In the genomic region with DNA sequence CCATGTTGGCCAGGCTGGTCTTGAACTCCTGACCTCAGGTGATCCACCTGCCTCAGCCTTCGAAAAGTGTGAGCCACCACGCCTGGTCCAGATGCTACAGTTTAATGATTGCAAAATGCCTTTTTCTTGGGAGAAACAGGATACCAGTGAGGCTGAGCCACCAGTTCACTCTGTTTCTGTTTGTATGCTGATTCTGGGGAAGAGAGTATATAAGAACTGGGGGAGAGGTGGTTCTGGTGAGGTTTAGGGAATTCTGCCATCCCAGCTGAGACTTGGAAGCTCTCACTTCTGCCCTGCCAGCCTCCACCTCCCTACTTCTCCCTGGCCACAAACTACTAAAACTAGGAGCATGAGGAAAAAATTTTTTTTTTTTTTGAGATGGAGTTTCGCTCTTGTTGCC, we compare ENCODE assay signal across 21 cellular contexts. TPM values are rescaled to one million over a fixed set of nuclear protein-coding genes. Genes with fewer than 3 reads are reported as not detected.
DNase-seq lines count a peak whose midpoint lies in the region; ATAC-seq lines count a peak whose summit lies in the region.
"Had no signal": no experiment of that assay in that cellular context is flagged by ENCODE, and none has a peak within 500 bp of the region (broad histone marks: within the 10 kb centered on the region; RNA-seq: fewer than 3 reads in every experiment).

No MANE protein-coding gene starts in this region.

- H4K5ac ChIP-seq in mesendoderm (ENCODE audit: low read length), result no peak overlapping the region

- H4K8ac ChIP-seq in mesendoderm (ENCODE audit: low read depth, low read length), result no peak overlapping the region

- no CpG with 5 or more reads among the region's 3 CpGs for WGBS in mesendoderm (ENCODE audit: extremely low coverage, insufficient coverage, low lambda C conversion rate)

- peaks cover 11% of the 10 kb centered on the region for H3K36me3 ChIP-seq in mesendoderm (ENCODE audit: control insufficient read depth, insufficient read depth, low read length)
- H3K36me3 ChIP-seq in subcutaneous abdominal adipose tissue (ENCODE audit: control insufficient read depth in 5 of 5, insufficient read depth in 5 of 5, low read length in 5 of 5), result peaks cover 7 to 57% (median 40%) of the 10 kb centered on the region in 5 donors

- no peak for ATAC-seq in HG02870 (IDR thresholded peaks at IDR 0.05; ENCODE audit: unreplicated experiment)

- peak overlapping the region; percentile 15 for H3K56ac ChIP-seq in mesendoderm (ENCODE audit: low read length)

- H3K4me1 ChIP-seq in mesendoderm (ENCODE audit: control insufficient read depth, low read depth, low read length) (no peaks in the 10 kb centered on the region), subcutaneous abdominal adipose tissue (ENCODE audit: control insufficient read depth in 5 of 5, insufficient read depth in 5 of 5, low read length in 5 of 5) (peaks cover 1 to 19% (median 12%) of the 10 kb centered on the region in 5 donors)

- H3K4me3 ChIP-seq in mesendoderm (ENCODE audit: low read length), result no peak overlapping the region
- H3K4me3 ChIP-seq in subcutaneous abdominal adipose tissue (ENCODE audit: low read depth in 1 of 5, low read length in 5 of 5), result no peak overlapping the region
- H3K4me3 ChIP-seq: BLaER1 treated with 17β-estradiol and CSF1 and Interleukin-3, amounts not matched to agents 10 nM and 100 nM; GM23248 had no signal

- H3K9ac ChIP-seq in mesendoderm (ENCODE audit: low read length) (no peak overlapping the region), subcutaneous abdominal adipose tissue (ENCODE audit: low read length in 5 of 5) (peak overlapping the region in 1 of 5 donors; percentile 41)
- H3K9ac ChIP-seq: GM23248 had no signal

- peaks cover 16% of the 10 kb centered on the region for H3K79me1 ChIP-seq in mesendoderm (ENCODE audit: low read length)

- no peaks in the 10 kb centered on the region for H3K9me3 ChIP-seq in subcutaneous abdominal adipose tissue (ENCODE audit: control insufficient read depth in 5 of 5, low read length in 5 of 5)
- H3K9me3 ChIP-seq: BLaER1 treated with 17β-estradiol and CSF1 and Interleukin-3, amounts not matched to agents 10 nM and 100 nM had no signal

- peaks cover 68% of the 10 kb centered on the region for H3K36me3 Mint-ChIP-seq in activated T-cell treated with anti-CD3 and anti-CD28 coated beads, Interleukin-2, amount 50 U/mL, for 24 hours (ENCODE audit: low read depth)

- H3K9me3 Mint-ChIP-seq in activated T-cell treated with anti-CD3 and anti-CD28 coated beads, Interleukin-2, amount 50 U/mL, for 24 hours, result no peaks in the 10 kb centered on the region
- H3K9me3 Mint-ChIP-seq: CD4-positive, alpha-beta T cell had no signal

- peaks cover 4% of the 10 kb centered on the region for H3K79me2 ChIP-seq in mesendoderm (ENCODE audit: control insufficient read depth, insufficient read depth, low read length)

- no peak overlapping the region for H3K4me2 ChIP-seq in mesendoderm (ENCODE audit: low read length)
- H3K4me2 ChIP-seq: BLaER1 treated with 17β-estradiol and CSF1 and Interleukin-3, amounts not matched to agents 10 nM and 100 nM had no signal

- DNase-seq in activated T-cell treated with anti-CD3 and anti-CD28 coated beads, Interleukin-2, amount 50 U/mL, for 24 hours, result no peak
- no peak for DNase-seq in activated T-cell treated with anti-CD3 and anti-CD28 coated beads, Interleukin-2, amount 50 U/mL, for 48 hours
- DNase-seq in amniotic epithelial cell (ENCODE audit: low read depth), result peak; percentile 42
- no peak for DNase-seq in mesendoderm
- DNase-seq in central memory CD4-positive, alpha-beta T cell, result no peak
- DNase-seq in GOT3 (lab: John Stamatoyannopoulos, UW), result no peak
- DNase-seq: AML-193; CD4-positive, alpha-beta T cell; DMS53; GM23248; HCEC 1CT; IMR-90; KG1; MM.1S; NCI-H2029; NCI-H526 treated with DMSO at 0.1 percent for 48 hours; RPMI8226; SHP77 had no signal

- H2BK15ac ChIP-seq in mesendoderm (replicated peaks; ENCODE audit: low read depth), result no peak overlapping the region

- H3K18ac ChIP-seq in mesendoderm (ENCODE audit: low read length), result no peak overlapping the region

- no peak overlapping the region for H2BK120ac ChIP-seq in mesendoderm (ENCODE audit: low read depth, low read length)

- no peaks in the 10 kb centered on the region for H3K27me3 Mint-ChIP-seq in activated T-cell treated with anti-CD3 and anti-CD28 coated beads, Interleukin-2, amount 50 U/mL, for 24 hours
- H3K27me3 Mint-ChIP-seq: CD4-positive, alpha-beta T cell had no signal

- no peak overlapping the region for H3K4me3 Mint-ChIP-seq in activated T-cell treated with anti-CD3 and anti-CD28 coated beads, Interleukin-2, amount 50 U/mL, for 24 hours
- H3K4me3 Mint-ChIP-seq: CD4-positive, alpha-beta T cell had no signal

- H3K23ac ChIP-seq in mesendoderm (ENCODE audit: low read length), result no peak overlapping the region

- H3K4ac ChIP-seq in mesendoderm (ENCODE audit: low read depth, low read length), result no peak overlapping the region

- no peaks in the 10 kb centered on the region for H3K27me3 ChIP-seq in mesendoderm (ENCODE audit: insufficient read depth, low read length, poor library complexity)
- no peaks in the 10 kb centered on the region for H3K27me3 ChIP-seq in subcutaneous abdominal adipose tissue (ENCODE audit: control insufficient read depth in 5 of 5, insufficient read depth in 4 of 5, low read length in 5 of 5)
- H3K27me3 ChIP-seq: BLaER1 treated with 17β-estradiol and CSF1 and Interleukin-3, amounts not matched to agents 10 nM and 100 nM had no signal

- H3K27ac ChIP-seq in mesendoderm (ENCODE audit: low read depth, low read length), result no peak overlapping the region
- H3K27ac ChIP-seq in subcutaneous abdominal adipose tissue (ENCODE audit: low read depth, low read length), result peak overlapping the region; percentile 69
- H3K27ac ChIP-seq: BLaER1 treated with 17β-estradiol and CSF1 and Interleukin-3, amounts not matched to agents 10 nM and 100 nM; GM23248 had no signal

- no peak overlapping the region for H2AK5ac ChIP-seq in mesendoderm (ENCODE audit: low read length)

- peaks cover 22% of the 10 kb centered on the region for H3K4me1 Mint-ChIP-seq in activated T-cell treated with anti-CD3 and anti-CD28 coated beads, Interleukin-2, amount 50 U/mL, for 24 hours (ENCODE audit: low read depth)

- no peak overlapping the region for H2BK5ac ChIP-seq in mesendoderm (ENCODE audit: low read length)

- H3K27ac Mint-ChIP-seq in activated T-cell treated with anti-CD3 and anti-CD28 coated beads, Interleukin-2, amount 50 U/mL, for 24 hours, result peak overlapping the region; percentile 47
- H3K27ac Mint-ChIP-seq: CD4-positive, alpha-beta T cell had no signal

RNA-seq across cellular contexts. Expression of a gene that starts 8.1 kb away (rescaled TPM):
- polyA plus RNA-seq in mesendoderm (2013, experiment 1 of 2), result 115 TPM
- 112 TPM for polyA plus RNA-seq in mesendoderm (2013, experiment 2 of 2)

RNA-seq across cellular contexts. Expression of a gene that starts 10.8 kb away (rescaled TPM):
- 16.8 TPM for polyA plus RNA-seq in mesendoderm (2013, experiment 1 of 2)
- polyA plus RNA-seq in mesendoderm (2013, experiment 2 of 2), result 17.0 TPM

RNA-seq across cellular contexts. Expression of a gene that starts 37.3 kb away (rescaled TPM):
- 0.13 TPM for polyA plus RNA-seq in mesendoderm (2013, experiment 1 of 2)
- 0.15 TPM for polyA plus RNA-seq in mesendoderm (2013, experiment 2 of 2)

RNA-seq across cellular contexts. Expression of a gene that starts 43.2 kb away (rescaled TPM):
- 2.7 TPM for polyA plus RNA-seq in mesendoderm (2013, experiment 1 of 2)
- 3.0 TPM for polyA plus RNA-seq in mesendoderm (2013, experiment 2 of 2)

RNA-seq across cellular contexts. Expression of a gene that starts 51.3 kb away (rescaled TPM):
- 1.3 TPM for polyA plus RNA-seq in mesendoderm (2013, experiment 1 of 2)
- 1.1 TPM for polyA plus RNA-seq in mesendoderm (2013, experiment 2 of 2)
